In the genomic region with DNA sequence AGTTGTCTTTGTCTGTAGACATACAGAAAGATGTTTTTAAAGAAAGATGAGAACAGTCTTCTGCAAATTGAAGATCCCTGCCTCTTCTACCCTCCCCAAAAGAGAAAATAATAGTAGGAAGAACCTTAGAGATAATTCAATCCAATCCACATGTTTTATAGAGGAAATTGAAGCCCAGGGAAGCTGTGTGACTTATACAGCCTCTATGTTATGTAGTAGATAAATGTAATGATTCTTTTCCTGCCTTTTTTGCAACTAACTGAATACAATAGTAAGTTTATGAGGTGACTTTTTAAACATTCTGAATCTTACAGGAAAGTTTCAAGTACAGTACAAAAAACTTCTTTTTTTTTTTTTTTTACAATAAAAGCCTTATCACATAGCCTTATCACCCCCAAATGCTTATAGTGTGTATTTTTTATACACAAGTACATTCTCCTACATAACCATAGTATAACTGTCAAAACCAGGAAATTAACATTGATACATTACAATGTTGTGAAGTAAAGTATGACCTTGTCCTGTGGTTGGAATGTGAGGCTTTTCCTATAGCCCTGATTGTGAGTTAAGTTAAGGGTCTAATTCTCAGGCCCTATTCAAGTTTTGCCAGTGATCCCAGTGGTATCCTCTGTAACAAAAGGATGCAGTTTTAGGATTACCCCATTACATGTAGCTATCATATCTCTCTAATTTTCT, we compare ENCODE assay signal across 22 cellular contexts.
DNase-seq lines count a peak whose midpoint lies in the region; ATAC-seq and TF ChIP-seq lines count a peak whose summit lies in the region.
"Had no signal": no experiment of that assay in that cellular context is flagged by ENCODE, and none has a peak within 500 bp of the region (broad histone marks: within the 10 kb centered on the region; RNA-seq: fewer than 3 reads in every experiment).

No MANE protein-coding gene starts in this region.

- BruUV-seq in A673 (replicated peaks; lab: Mats Ljungman, UMichigan), result no TSS peak

- DNase-seq in A673 (ENCODE audit: low spot score), result peak; percentile 74
- DNase-seq in dermis blood vessel endothelial cell, result peak; percentile 22
- no peak for DNase-seq in left colon
- DNase-seq in mucosa of descending colon, result no peak
- no peak for DNase-seq in NCI-H2107 treated with DMSO at 0.1 percent for 48 hours (lab: John Stamatoyannopoulos, UW; ENCODE audit: unreplicated experiment)
- DNase-seq in T1000 (lab: John Stamatoyannopoulos, UW), result no peak
- DNase-seq: ACHN; AML-193; BE2C; CD4-positive, alpha-beta T cell; CD8-positive, alpha-beta memory T cell; DMS 273 treated with DMSO at 0.1 percent for 48 hours; DMS79; EL; GDM1; GM23248; H7 had no signal

- POLR2A ChIA-PET in A673 (lab: Charles Lee; ENCODE audit: low non-redundant PET), result no interaction called here

- ATAC-seq in left colon (peak; percentile 65), mucosa of descending colon (peak; percentile 34), GM21576 (IDR thresholded peaks at IDR 0.05; ENCODE audit: unreplicated experiment) (no peak)
- ATAC-seq: GM12878, HCT116 had no signal

- no peaks in the 10 kb centered on the region for H3K9me3 ChIP-seq in A673 (ENCODE audit: low read depth, low read length, poor library complexity, severe bottlenecking)
- no peaks in the 10 kb centered on the region for H3K9me3 ChIP-seq in mucosa of descending colon
- H3K9me3 ChIP-seq: BE2C; BLaER1 treated with 17β-estradiol and CSF1 and Interleukin-3, amounts not matched to agents 10 nM and 100 nM had no signal

- CTCF ChIA-PET in A673 (lab: Charles Lee), result no interaction called here

- no peak overlapping the region for H3K27ac ChIP-seq in A673 (ENCODE audit: low read depth, low read length, poor library complexity, severe bottlenecking)
- H3K27ac ChIP-seq: 22Rv1; BLaER1 treated with 17β-estradiol and CSF1 and Interleukin-3, amounts not matched to agents 10 nM and 100 nM; GM23248 had no signal

- TF ChIP-seq CTCF in A673 (conservative IDR thresholded peaks at IDR 0.05; ENCODE audit: low read depth, low read length) (no peak), mucosa of descending colon (IDR thresholded peaks at IDR 0.05) (no peak)

- no peaks in the 10 kb centered on the region for H3K27me3 ChIP-seq in A673 (replicated peaks; ENCODE audit: insufficient read depth, low read depth, low read length, poor library complexity)
- H3K27me3 ChIP-seq: BE2C; BLaER1 treated with 17β-estradiol and CSF1 and Interleukin-3, amounts not matched to agents 10 nM and 100 nM had no signal

- no peaks in the 10 kb centered on the region for H3K36me3 ChIP-seq in A673 (ENCODE audit: insufficient read depth, low read length, poor library complexity, severe bottlenecking)
- no peaks in the 10 kb centered on the region for H3K36me3 ChIP-seq in mucosa of descending colon (ENCODE audit: low read depth)
- H3K36me3 ChIP-seq: BLaER1 treated with 17β-estradiol and CSF1 and Interleukin-3, amounts not matched to agents 10 nM and 100 nM had no signal

- intact Hi-C loops in A673 (cut with micrococcal nuclease; ENCODE audit: unreplicated experiment) (no loop called here), left colon (cut with DNase I, micrococcal nuclease) (no loop called here), mucosa of descending colon (cut with DNase I, micrococcal nuclease) (no loop called here)

- H3K4me1 ChIP-seq in A673 (ENCODE audit: insufficient read depth, low read length, poor library complexity, severe bottlenecking) (peaks cover 11% of the 10 kb centered on the region), mucosa of descending colon (ENCODE audit: low read depth) (peaks cover 7% of the 10 kb centered on the region)
- H3K4me1 ChIP-seq: BE2C had no signal

- no peak overlapping the region for H3K4me3 ChIP-seq in A673 (ENCODE audit: low read depth, low read length, poor library complexity, severe bottlenecking)
- H3K4me3 ChIP-seq in mucosa of descending colon, result no peak overlapping the region
- H3K4me3 ChIP-seq: BLaER1 treated with 17β-estradiol and CSF1 and Interleukin-3, amounts not matched to agents 10 nM and 100 nM; GM12878; GM23248 had no signal

Comparison
In these comparisons a context has a peak if more than half of its experiments do, and no peak if none do; other contexts are left out.
1. DNase-seq: peak in A673 (single experiment) and dermis blood vessel endothelial cell (single experiment); none in left colon (0 of 2), mucosa of descending colon (0 of 3), NCI-H2107 treated with DMSO at 0.1 percent for 48 hours (single experiment) and T1000 (single experiment).